Comparison of ENCODE assay signal across 11 cellular contexts in the genomic region with DNA sequence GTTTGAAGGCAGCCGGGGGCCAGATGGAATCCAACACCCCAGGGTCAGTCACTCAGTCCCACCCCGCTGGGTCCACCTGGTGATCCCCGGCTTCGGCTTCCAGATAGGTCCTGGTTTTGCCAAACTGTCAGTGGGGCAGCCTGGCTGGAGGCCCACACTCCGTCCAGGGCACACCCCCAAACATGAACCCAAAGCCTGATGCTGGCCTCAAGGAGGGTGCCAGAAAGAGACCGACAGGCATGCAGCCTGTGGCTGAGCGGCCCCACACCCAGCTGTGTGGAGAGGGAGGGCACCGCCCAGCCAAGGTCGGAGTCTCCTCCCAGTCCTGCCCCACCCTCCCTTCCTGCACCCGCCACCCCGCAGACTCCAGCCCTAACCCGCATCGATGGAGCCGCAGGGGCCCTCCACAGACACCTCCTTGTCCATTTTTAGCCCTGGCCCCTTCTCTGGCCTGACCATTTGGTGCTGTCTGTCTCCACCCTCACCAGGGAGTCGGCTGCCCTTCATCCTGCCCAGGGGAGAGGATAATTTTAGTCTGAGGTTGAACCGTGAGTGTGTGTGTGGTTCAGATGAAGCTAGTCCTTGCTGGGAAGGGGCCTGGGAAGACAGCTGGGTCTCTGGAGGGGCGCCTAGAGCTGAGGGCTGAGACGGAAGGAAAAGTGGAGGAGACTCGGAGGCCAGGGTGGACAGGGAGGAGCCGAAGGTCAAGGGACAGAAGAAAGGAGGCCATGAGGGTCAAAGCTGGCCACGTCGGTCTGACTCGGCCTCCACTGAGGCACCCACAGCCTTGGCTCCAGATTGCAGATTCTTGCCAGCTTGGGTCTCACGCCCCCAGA. TPM values are rescaled to one million over a fixed set of nuclear protein-coding genes. Genes with fewer than 3 reads are reported as not detected.
DNase-seq lines count a peak whose midpoint lies in the region; ATAC-seq and TF ChIP-seq lines count a peak whose summit lies in the region.
"Had no signal": no experiment of that assay in that cellular context is flagged by ENCODE, and none has a peak within 500 bp of the region (broad histone marks: within the 10 kb centered on the region; RNA-seq: fewer than 3 reads in every experiment).

No MANE protein-coding gene starts in this region.

- no peaks in the 10 kb centered on the region for H3K36me3 ChIP-seq in breast epithelium
- peaks cover 21 to 60% (median 42%) of the 10 kb centered on the region in 4 donors for H3K36me3 ChIP-seq in esophagus muscularis mucosa
- no peaks in the 10 kb centered on the region for H3K36me3 ChIP-seq in mucosa of descending colon (ENCODE audit: low read depth)
- H3K36me3 ChIP-seq in upper lobe of left lung: peaks cover 0 to 35% (median 24%) of the 10 kb centered on the region in 4 donors

- no peaks in the 10 kb centered on the region for H3K4me1 Mint-ChIP-seq in MCF 10A (ENCODE audit: insufficient read depth, unreplicated experiment)

- BruUV-seq in MCF 10A (replicated peaks; lab: Mats Ljungman, UMichigan): no TSS peak

- no peaks in the 10 kb centered on the region for H3K27me3 Mint-ChIP-seq in MCF 10A (ENCODE audit: insufficient read depth, unreplicated experiment)

- DNase-seq in MCF 10A (ENCODE audit: unreplicated experiment): no peak
- no peak for DNase-seq in breast epithelium (ENCODE audit: low spot score in 2 of 2)
- DNase-seq in esophagus muscularis mucosa (ENCODE audit: extremely low spot score): no peak
- peak; percentile 33 to 81 (median 67) for DNase-seq in mucosa of descending colon
- no peak for DNase-seq in upper lobe of left lung
- DNase-seq in NOMO-1 treated with dmso at 0.1 percent for 144 hours (lab: John Stamatoyannopoulos, UW; ENCODE audit: unreplicated experiment): no peak
- DNase-seq: activated CD4-positive, alpha-beta T cell treated with anti-CD3 and anti-CD28 coated beads, Interleukin-2, amount 50 U/mL, for 1 hour; activated effector memory CD4-positive, alpha-beta T cell treated with anti-CD3 and anti-CD28 coated beads, Interleukin-2, amount 50 U/mL, for 16 hours; NCI-H2081 treated with DMSO at 0.1 percent for 48 hours had no signal

- intact Hi-C loops in MCF 10A (cut with micrococcal nuclease) (no loop called here), breast epithelium (cut with DNase I; ENCODE audit: low total_unique reads) (no loop called here), esophagus muscularis mucosa (cut with DNase I) (no loop called here), mucosa of descending colon (cut with DNase I, micrococcal nuclease) (no loop called here)

- no peaks in the 10 kb centered on the region for H3K9me3 ChIP-seq in breast epithelium
- no peaks in the 10 kb centered on the region for H3K9me3 ChIP-seq in esophagus muscularis mucosa
- no peaks in the 10 kb centered on the region for H3K9me3 ChIP-seq in mucosa of descending colon
- H3K9me3 ChIP-seq in upper lobe of left lung: no peaks in the 10 kb centered on the region

- peak overlapping the region in 1 of 2 donors; percentile 71 for H3K27ac ChIP-seq in breast epithelium
- H3K27ac ChIP-seq in esophagus muscularis mucosa (replicated peaks in 1 of 4): peak overlapping the region; percentile 21 to 57 (median 49)
- peak overlapping the region; percentile 59 to 74 (median 66) for H3K27ac ChIP-seq in upper lobe of left lung

- no peaks in the 10 kb centered on the region for H3K27me3 ChIP-seq in breast epithelium
- H3K27me3 ChIP-seq in esophagus muscularis mucosa: no peaks in the 10 kb centered on the region
- no peaks in the 10 kb centered on the region for H3K27me3 ChIP-seq in upper lobe of left lung

- CTCF ChIA-PET in MCF 10A (lab: Yijun Ruan, JAX): interaction anchor here (0.7 to 2.0 kb wide), 4 partner anchors 9 to 689 kb away, joined by 3 to 10 read pairs (median 4); no protein-coding TSS in a partner anchor

- WGBS in esophagus muscularis mucosa: 75% methylated on average over 14 of the region's 24 CpGs
- WGBS in upper lobe of left lung, 2 donors: 66 to 72% methylated on average over 21 of the region's 24 CpGs

- peak overlapping the region; percentile 64 for H3K27ac Mint-ChIP-seq in MCF 10A (ENCODE audit: low read depth, unreplicated experiment)

- TF ChIP-seq CTCF in MCF 10A (IDR thresholded peaks at IDR 0.05; ENCODE audit: unreplicated experiment) (no peak), breast epithelium (IDR thresholded peaks at IDR 0.05) (no peak), esophagus muscularis mucosa (IDR thresholded peaks at IDR 0.05) (no peak), mucosa of descending colon (IDR thresholded peaks at IDR 0.05) (no peak), upper lobe of left lung (IDR thresholded peaks at IDR 0.05) (no peak)

- H3K4me3 Mint-ChIP-seq in MCF 10A (ENCODE audit: unreplicated experiment): no peak overlapping the region

- peak; percentile 93 for ATAC-seq in mucosa of descending colon
- ATAC-seq in upper lobe of left lung (ENCODE audit: low FRiP score in 2 of 2): peak; percentile 12 to 32
- no peak for ATAC-seq in GM21526 (IDR thresholded peaks at IDR 0.05; ENCODE audit: low FRiP score, unreplicated experiment)
- ATAC-seq in HG03354 (IDR thresholded peaks at IDR 0.05; ENCODE audit: poor library complexity, severe bottlenecking, unreplicated experiment): no peak

- H3K36me3 Mint-ChIP-seq in MCF 10A (ENCODE audit: insufficient read depth, unreplicated experiment): peaks cover 26% of the 10 kb centered on the region

- no peaks in the 10 kb centered on the region for H3K9me3 Mint-ChIP-seq in MCF 10A (ENCODE audit: unreplicated experiment)

- H3K4me3 ChIP-seq in breast epithelium (no peak overlapping the region), esophagus muscularis mucosa (no peak overlapping the region), mucosa of descending colon (no peak overlapping the region), upper lobe of left lung (no peak overlapping the region)

- TF ChIP-seq POLR2A in breast epithelium (IDR thresholded peaks at IDR 0.05): no peak
- no peak for TF ChIP-seq POLR2A in esophagus muscularis mucosa (IDR thresholded peaks at IDR 0.05; ENCODE audit: low read depth)
- no peak for TF ChIP-seq POLR2A in upper lobe of left lung (IDR thresholded peaks at IDR 0.05)

- no peak for TF ChIP-seq EP300 in esophagus muscularis mucosa (IDR thresholded peaks at IDR 0.05)
- no peak for TF ChIP-seq EP300 in upper lobe of left lung (IDR thresholded peaks at IDR 0.05)

- POLR2A ChIA-PET in MCF 10A (lab: Yijun Ruan, JAX): interaction anchor here (1.5 kb wide), 1 partner anchor 29 kb away, joined by 3 read pairs; no protein-coding TSS in a partner anchor

- H3K4me1 ChIP-seq in breast epithelium (no peaks in the 10 kb centered on the region), esophagus muscularis mucosa (peaks cover 27 to 31% (median 30%) of the 10 kb centered on the region in 4 donors), mucosa of descending colon (ENCODE audit: low read depth) (peaks cover 13% of the 10 kb centered on the region), upper lobe of left lung (peaks cover 9 to 22% (median 15%) of the 10 kb centered on the region in 4 donors)

RNA-seq across cellular contexts. Expression of a gene that starts 23.1 kb away (rescaled TPM):
- total RNA-seq in MCF 10A (2022) (56.1 and 75.8 TPM in 2 replicates), breast epithelium (10 to 100 TPM; 13.1 to 28.7 (median 24.9) TPM), esophagus muscularis mucosa (10 to 100 TPM; 16.4 to 42.3 (median 28.3) TPM), mucosa of descending colon (10 to 100 TPM; 16.8 to 61.1 (median 28.0) TPM), upper lobe of left lung (100 to 1,000 TPM in 2 of 6 donors, 10 to 100 TPM in 4; 18.7 to 171 (median 70.1) TPM)

Comparison
In these comparisons a context has a peak if more than half of its experiments do, and no peak if none do; other contexts are left out.
1. DNase-seq: peak in mucosa of descending colon (3 of 3); none in MCF 10A (single experiment), breast epithelium (0 of 2), esophagus muscularis mucosa (single experiment), upper lobe of left lung (0 of 2) and NOMO-1 treated with dmso at 0.1 percent for 144 hours (single experiment).
2. ATAC-seq: peak in mucosa of descending colon (single experiment) and upper lobe of left lung (2 of 2); none in GM21526 (single experiment) and HG03354 (single experiment).